In the genomic region with DNA sequence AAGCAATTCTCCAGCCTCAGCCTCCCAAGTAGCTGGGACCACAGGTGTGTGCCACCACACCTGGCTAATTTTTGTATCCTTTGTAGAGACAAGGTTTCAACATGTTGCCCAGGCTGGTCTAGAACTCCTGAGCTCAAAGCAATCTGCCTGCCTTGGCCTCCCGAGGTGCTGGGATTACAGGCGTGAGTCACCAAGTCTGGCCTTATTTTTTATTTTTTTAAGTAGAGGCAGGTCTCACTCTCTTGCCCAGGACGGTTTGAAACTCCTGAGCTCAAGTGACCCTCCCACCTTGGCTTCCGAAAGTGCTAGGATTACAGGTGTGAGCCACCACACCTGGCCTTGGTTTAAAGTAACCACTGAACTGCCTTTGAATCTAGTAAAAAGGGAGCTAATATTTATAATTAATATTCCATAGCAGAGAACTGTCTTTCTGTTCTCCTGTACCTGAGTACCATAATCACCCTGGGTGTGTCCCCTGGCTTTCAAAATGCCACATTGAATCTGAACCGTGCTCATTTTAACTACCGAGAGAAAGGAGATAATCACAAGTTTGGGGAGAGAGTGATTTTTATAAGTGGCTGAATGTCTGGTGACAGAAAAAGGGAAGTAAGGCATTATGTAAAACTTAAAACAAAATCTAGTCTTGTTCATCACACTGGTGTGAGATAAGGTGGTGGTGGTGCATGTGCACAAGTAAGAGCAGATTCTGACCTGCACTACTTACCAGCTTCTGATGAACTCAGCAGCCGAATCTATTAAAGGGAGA, we compare ENCODE assay signal across 11 cellular contexts. TPM values are rescaled to one million over a fixed set of nuclear protein-coding genes. Genes with fewer than 3 reads are reported as not detected.
DNase-seq lines count a peak whose midpoint lies in the region; ATAC-seq and TF ChIP-seq lines count a peak whose summit lies in the region.
"Had no signal": no experiment of that assay in that cellular context is flagged by ENCODE, and none has a peak within 500 bp of the region (broad histone marks: within the 10 kb centered on the region; RNA-seq: fewer than 3 reads in every experiment).

No MANE protein-coding gene starts in this region.

- CTCF ChIA-PET in SK-N-SH (lab: Yijun Ruan, JAX), result interaction anchor here (1.3 to 1.8 kb wide), 2 partner anchors 9 to 19 kb away, joined by 3 to 5 read pairs; no protein-coding TSS in a partner anchor

- H3K36me3 ChIP-seq in SK-N-SH (replicated peaks in 1 of 2; ENCODE audit: control insufficient read depth in 1 of 2, insufficient read depth in 2 of 2, low read length in 1 of 2) (no peaks in the 10 kb centered on the region), suprapubic skin (no peaks in the 10 kb centered on the region), upper lobe of left lung (no peaks in the 10 kb centered on the region)

- H3K4me2 ChIP-seq in SK-N-SH, result no peak overlapping the region
- H3K4me2 ChIP-seq: A549 had no signal

- no peak for TF ChIP-seq RAD21 in SK-N-SH (IDR thresholded peaks at IDR 0.05; ENCODE audit: low read length)

- H3K27me3 Mint-ChIP-seq in HFFc6 (ENCODE audit: insufficient read depth), result no peaks in the 10 kb centered on the region

- no peak overlapping the region for H3K27ac Mint-ChIP-seq in HFFc6

- TF ChIP-seq EP300 in SK-N-SH (IDR thresholded peaks at IDR 0.05; ENCODE audit: borderline replicate concordance in 1 of 2, low read depth in 1 of 2, low read length in 1 of 2), result no peak
- TF ChIP-seq EP300 in suprapubic skin (IDR thresholded peaks at IDR 0.05), result no peak
- no peak for TF ChIP-seq EP300 in upper lobe of left lung (IDR thresholded peaks at IDR 0.05)

- POLR2A ChIA-PET in SK-N-SH (lab: Yijun Ruan, JAX), result no interaction called here

- no peaks in the 10 kb centered on the region for H3K9me2 ChIP-seq in SK-N-SH

- H3K36me3 Mint-ChIP-seq in HFFc6 (ENCODE audit: low read depth), result no peaks in the 10 kb centered on the region

- H3F3A ChIP-seq in SK-N-SH (replicated peaks; ENCODE audit: insufficient read depth), result no peaks in the 10 kb centered on the region

- ATAC-seq in SK-N-SH treated with all-trans-retinoic acid at 6 μM for 48 hours (no peak), HG02973 (IDR thresholded peaks at IDR 0.05; ENCODE audit: unreplicated experiment) (peak; percentile 53), upper lobe of left lung (ENCODE audit: low FRiP score in 2 of 2) (no peak)
- ATAC-seq: A549 had no signal

- no peak overlapping the region for H3K9ac ChIP-seq in SK-N-SH

- H3K9me3 ChIP-seq in SK-N-SH (no peaks in the 10 kb centered on the region), suprapubic skin (no peaks in the 10 kb centered on the region), upper lobe of left lung (no peaks in the 10 kb centered on the region)
- H3K9me3 ChIP-seq: A549 had no signal

- H3K4me1 ChIP-seq in SK-N-SH (ENCODE audit: control insufficient read depth in 1 of 2, insufficient read depth in 2 of 2, low read depth in 1 of 2, low read length in 1 of 2) (peaks cover 0 to 14% of the 10 kb centered on the region in 2 experiments; a peak in 2 of 4 replicates), suprapubic skin (peaks cover 69% of the 10 kb centered on the region), upper lobe of left lung (peaks cover 34 to 74% (median 53%) of the 10 kb centered on the region in 4 donors)

- peaks cover 32% of the 10 kb centered on the region; the same call in 1 of the 2 replicates for H3K79me2 ChIP-seq in SK-N-SH (ENCODE audit: insufficient read depth)

- H3K27ac ChIP-seq in SK-N-SH (ENCODE audit: low read depth in 2 of 2, low read length in 1 of 2), result no peak overlapping the region
- H3K27ac ChIP-seq in suprapubic skin, result peak overlapping the region; percentile 14
- no peak overlapping the region for H3K27ac ChIP-seq in upper lobe of left lung
- H3K27ac ChIP-seq: A549 had no signal

- H3K4me3 Mint-ChIP-seq in HFFc6, result no peak overlapping the region

- peaks cover 51% of the 10 kb centered on the region for H3K4me1 Mint-ChIP-seq in HFFc6 (ENCODE audit: low read depth)

- H3K9me3 Mint-ChIP-seq in HFFc6, result no peaks in the 10 kb centered on the region

- TF ChIP-seq POLR2A in suprapubic skin (IDR thresholded peaks at IDR 0.05), result no peak
- no peak for TF ChIP-seq POLR2A in upper lobe of left lung (IDR thresholded peaks at IDR 0.05)

- TF ChIP-seq CTCF in SK-N-SH (IDR thresholded peaks at IDR 0.05), result no peak
- TF ChIP-seq CTCF in suprapubic skin (IDR thresholded peaks at IDR 0.05), result no peak
- TF ChIP-seq CTCF in HFFc6 (IDR thresholded peaks at IDR 0.05), result no peak
- no peak for TF ChIP-seq CTCF in upper lobe of left lung (IDR thresholded peaks at IDR 0.05)

- DNase-seq in SK-N-SH, result no peak
- DNase-seq in RPMI8226, result peak; percentile 78
- no peak for DNase-seq in suprapubic skin (ENCODE audit: low spot score in 2 of 2)
- DNase-seq in SW 1271 (lab: John Stamatoyannopoulos, UW), result no peak
- DNase-seq in HFFc6, result no peak
- DNase-seq in upper lobe of left lung, result no peak
- DNase-seq: activated naive CD4-positive, alpha-beta T cell treated with anti-CD3 and anti-CD28 coated beads, Interleukin-2, amount 50 U/mL, for 16 hours; glutamatergic neuron had no signal

- peaks cover 67% of the 10 kb centered on the region for H4K20me1 ChIP-seq in SK-N-SH (ENCODE audit: insufficient read depth)

- no peaks in the 10 kb centered on the region for H3K27me3 ChIP-seq in SK-N-SH (ENCODE audit: insufficient read depth)
- no peaks in the 10 kb centered on the region for H3K27me3 ChIP-seq in suprapubic skin
- H3K27me3 ChIP-seq in upper lobe of left lung, result no peaks in the 10 kb centered on the region

- 85% methylated on average over 7 of the region's 7 CpGs for WGBS in SK-N-SH (ENCODE audit: low lambda C conversion rate)
- WGBS in suprapubic skin, result 39% methylated on average over 7 of the region's 7 CpGs
- WGBS in upper lobe of left lung, 2 donors, result 55 to 64% methylated on average over 7 of the region's 7 CpGs

- H2AFZ ChIP-seq in SK-N-SH (ENCODE audit: low read depth), result no peak overlapping the region

- H3K4me3 ChIP-seq in SK-N-SH (ENCODE audit: low read depth in 2 of 2, low read length in 1 of 2) (no peak overlapping the region), suprapubic skin (no peak overlapping the region), upper lobe of left lung (no peak overlapping the region)
- H3K4me3 ChIP-seq: A549 had no signal

TF ChIP-seq in SK-N-SH, 30 proteins besides CTCF, POLR2A, EP300 and RAD21:
- TF ChIP-seq FOXJ3 (CRISPR knock-in tag; IDR thresholded peaks at IDR 0.05) (no peak), SIN3A (IDR thresholded peaks at IDR 0.05; ENCODE audit: borderline replicate concordance, low read depth, low read length) (no peak), FOSL2 (IDR thresholded peaks at IDR 0.05; ENCODE audit: borderline replicate concordance, low read depth) (0 out of 2 replicates have a peak, but pooled peaks have one; percentile 9)
TF ChIP-seq in SK-N-SH: peak in this region for 1.

TF ChIP-seq in SK-N-SH treated with all-trans-retinoic acid at 6 μM for 48 hours, 23 proteins besides CTCF, POLR2A, EP300 and RAD21 (continues in another document):
- TF ChIP-seq PPARA (CRISPR knock-in tag; IDR thresholded peaks at IDR 0.05; ENCODE audit: borderline replicate concordance) (no peak), OSR1 (CRISPR knock-in tag; IDR thresholded peaks at IDR 0.05) (no peak), ARNTL (CRISPR knock-in tag; IDR thresholded peaks at IDR 0.05; ENCODE audit: borderline replicate concordance, low read depth) (no peak), ZFP3 (CRISPR knock-in tag; IDR thresholded peaks at IDR 0.05) (no peak), ZNF8 (CRISPR knock-in tag; IDR thresholded peaks at IDR 0.05) (no peak)
- TF ChIP-seq, protein P1, sequence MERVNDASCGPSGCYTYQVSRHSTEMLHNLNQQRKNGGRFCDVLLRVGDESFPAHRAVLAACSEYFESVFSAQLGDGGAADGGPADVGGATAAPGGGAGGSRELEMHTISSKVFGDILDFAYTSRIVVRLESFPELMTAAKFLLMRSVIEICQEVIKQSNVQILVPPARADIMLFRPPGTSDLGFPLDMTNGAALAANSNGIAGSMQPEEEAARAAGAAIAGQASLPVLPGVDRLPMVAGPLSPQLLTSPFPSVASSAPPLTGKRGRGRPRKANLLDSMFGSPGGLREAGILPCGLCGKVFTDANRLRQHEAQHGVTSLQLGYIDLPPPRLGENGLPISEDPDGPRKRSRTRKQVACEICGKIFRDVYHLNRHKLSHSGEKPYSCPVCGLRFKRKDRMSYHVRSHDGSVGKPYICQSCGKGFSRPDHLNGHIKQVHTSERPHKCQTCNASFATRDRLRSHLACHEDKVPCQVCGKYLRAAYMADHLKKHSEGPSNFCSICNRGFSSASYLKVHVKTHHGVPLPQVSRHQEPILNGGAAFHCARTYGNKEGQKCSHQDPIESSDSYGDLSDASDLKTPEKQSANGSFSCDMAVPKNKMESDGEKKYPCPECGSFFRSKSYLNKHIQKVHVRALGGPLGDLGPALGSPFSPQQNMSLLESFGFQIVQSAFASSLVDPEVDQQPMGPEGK (CRISPR knock-in tag; IDR thresholded peaks at IDR 0.05; ENCODE audit: borderline replicate concordance), result no peak
- TF ChIP-seq, protein P2, sequence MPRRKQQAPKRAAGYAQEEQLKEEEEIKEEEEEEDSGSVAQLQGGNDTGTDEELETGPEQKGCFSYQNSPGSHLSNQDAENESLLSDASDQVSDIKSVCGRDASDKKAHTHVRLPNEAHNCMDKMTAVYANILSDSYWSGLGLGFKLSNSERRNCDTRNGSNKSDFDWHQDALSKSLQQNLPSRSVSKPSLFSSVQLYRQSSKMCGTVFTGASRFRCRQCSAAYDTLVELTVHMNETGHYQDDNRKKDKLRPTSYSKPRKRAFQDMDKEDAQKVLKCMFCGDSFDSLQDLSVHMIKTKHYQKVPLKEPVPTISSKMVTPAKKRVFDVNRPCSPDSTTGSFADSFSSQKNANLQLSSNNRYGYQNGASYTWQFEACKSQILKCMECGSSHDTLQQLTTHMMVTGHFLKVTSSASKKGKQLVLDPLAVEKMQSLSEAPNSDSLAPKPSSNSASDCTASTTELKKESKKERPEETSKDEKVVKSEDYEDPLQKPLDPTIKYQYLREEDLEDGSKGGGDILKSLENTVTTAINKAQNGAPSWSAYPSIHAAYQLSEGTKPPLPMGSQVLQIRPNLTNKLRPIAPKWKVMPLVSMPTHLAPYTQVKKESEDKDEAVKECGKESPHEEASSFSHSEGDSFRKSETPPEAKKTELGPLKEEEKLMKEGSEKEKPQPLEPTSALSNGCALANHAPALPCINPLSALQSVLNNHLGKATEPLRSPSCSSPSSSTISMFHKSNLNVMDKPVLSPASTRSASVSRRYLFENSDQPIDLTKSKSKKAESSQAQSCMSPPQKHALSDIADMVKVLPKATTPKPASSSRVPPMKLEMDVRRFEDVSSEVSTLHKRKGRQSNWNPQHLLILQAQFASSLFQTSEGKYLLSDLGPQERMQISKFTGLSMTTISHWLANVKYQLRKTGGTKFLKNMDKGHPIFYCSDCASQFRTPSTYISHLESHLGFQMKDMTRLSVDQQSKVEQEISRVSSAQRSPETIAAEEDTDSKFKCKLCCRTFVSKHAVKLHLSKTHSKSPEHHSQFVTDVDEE (CRISPR knock-in tag; IDR thresholded peaks at IDR 0.05), result no peak

RNA-seq across cellular contexts. Expression of gene SPPL3, which starts 56.6 kb away (rescaled TPM):
- polyA plus RNA-seq in SK-N-SH (2012; rRNA removed), result 9.6 and 18.8 TPM in 2 replicates
- polyA plus RNA-seq in SK-N-SH (2012; cell fraction: cytosol; rRNA removed), result 31.9 and 33.6 TPM in 2 replicates
- 9.8 and 17.6 TPM in 2 replicates for polyA plus RNA-seq in SK-N-SH (2012; cell fraction: nucleus; rRNA removed)
- total RNA-seq in suprapubic skin (10 to 100 TPM; 64.7 to 91.8 (median 70.6) TPM), upper lobe of left lung (10 to 100 TPM; 17.8 to 44.3 (median 23.2) TPM)
- 10 to 100 TPM; 35.3 to 59.1 (median 47.1) TPM for total RNA-seq in HFFc6 (2021; fragmentation: NEBNext Ultra II Directional; extraction: Animal tissue kit (Norgen Biotek cat#: 25700))
